ENCODE assay signal across 25 cellular contexts in the genomic region with DNA sequence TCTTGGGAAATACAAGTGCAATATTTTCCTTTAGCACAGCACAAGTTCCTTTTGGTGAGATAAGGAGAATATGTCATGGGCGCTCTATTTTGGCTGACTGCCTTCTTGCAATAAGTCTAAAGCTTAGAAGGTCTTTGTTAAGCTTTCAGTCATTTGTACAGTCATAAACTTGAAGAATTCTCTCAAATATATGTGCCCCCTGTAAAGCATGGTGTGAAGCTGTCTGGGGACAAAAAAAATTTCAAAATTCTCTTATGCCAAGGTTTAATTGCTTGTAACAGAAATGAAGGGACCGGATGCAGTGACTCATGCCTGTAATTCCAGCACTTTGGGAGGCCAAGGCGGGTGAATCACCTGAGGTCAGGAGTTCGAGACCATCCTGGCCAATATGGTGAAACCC. TPM values are rescaled to one million over a fixed set of nuclear protein-coding genes. Genes with fewer than 3 reads are reported as not detected.
DNase-seq lines count a peak whose midpoint lies in the region; ATAC-seq, FAIRE-seq and TF ChIP-seq lines count a peak whose summit lies in the region.
"Had no signal": no experiment of that assay in that cellular context is flagged by ENCODE, and none has a peak within 500 bp of the region (broad histone marks: within the 10 kb centered on the region; RNA-seq: fewer than 3 reads in every experiment).

No MANE protein-coding gene starts in this region.

- no peak for TF ChIP-seq RAD21 in SK-N-SH (IDR thresholded peaks at IDR 0.05; ENCODE audit: low read length)

- no peak for TF ChIP-seq CTCF in SK-N-SH (IDR thresholded peaks at IDR 0.05)
- TF ChIP-seq CTCF in WERI-Rb-1 (IDR thresholded peaks at IDR 0.05; ENCODE audit: low read depth, low read length): no peak

- H3K4me1 ChIP-seq in SK-N-SH (ENCODE audit: control insufficient read depth in 1 of 2, insufficient read depth in 2 of 2, low read depth in 1 of 2, low read length in 1 of 2): no peaks in the 10 kb centered on the region; a peak in 1 of 4 replicates
- H3K4me1 ChIP-seq: lower lobe of right lung, sigmoid colon had no signal

- H3K36me3 ChIP-seq in SK-N-SH (replicated peaks in 1 of 2; ENCODE audit: control insufficient read depth in 1 of 2, insufficient read depth in 2 of 2, low read length in 1 of 2): no peaks in the 10 kb centered on the region
- no peaks in the 10 kb centered on the region for H3K36me3 ChIP-seq in WERI-Rb-1
- H3K36me3 ChIP-seq: BLaER1 treated with 17β-estradiol and CSF1 and Interleukin-3, amounts not matched to agents 10 nM and 100 nM; lower lobe of right lung; sigmoid colon had no signal

- ATAC-seq in SK-N-SH treated with all-trans-retinoic acid at 6 μM for 48 hours: no peak
- ATAC-seq in GM19324 (IDR thresholded peaks at IDR 0.05; ENCODE audit: low FRiP score, unreplicated experiment): no peak
- ATAC-seq: activated CD8-positive, alpha-beta T cell treated with anti-CD3 and anti-CD28 coated beads for 36 hours; activated naive CD8-positive, alpha-beta T cell treated with anti-CD3 and anti-CD28 coated beads, Interleukin-2, amount 50 U/mL, for 24 hours; lower lobe of right lung; mucosa of descending colon had no signal

- H4K20me1 ChIP-seq in SK-N-SH (ENCODE audit: insufficient read depth): no peaks in the 10 kb centered on the region
- H4K20me1 ChIP-seq: BLaER1 treated with 17β-estradiol and CSF1 and Interleukin-3, amounts not matched to agents 10 nM and 100 nM had no signal

- H3K9ac ChIP-seq in SK-N-SH: no peak overlapping the region
- H3K9ac ChIP-seq: BLaER1 treated with 17β-estradiol and CSF1 and Interleukin-3, amounts not matched to agents 10 nM and 100 nM had no signal

- H3F3A ChIP-seq in SK-N-SH (replicated peaks; ENCODE audit: insufficient read depth): peaks cover 7% of the 10 kb centered on the region

- no peaks in the 10 kb centered on the region for H3K27me3 ChIP-seq in SK-N-SH (ENCODE audit: insufficient read depth)
- no peaks in the 10 kb centered on the region for H3K27me3 ChIP-seq in WERI-Rb-1 (ENCODE audit: insufficient read depth, low read depth, severe bottlenecking)
- H3K27me3 ChIP-seq: BLaER1 treated with 17β-estradiol and CSF1 and Interleukin-3, amounts not matched to agents 10 nM and 100 nM; sigmoid colon had no signal

- DNase-seq in SK-N-SH (no peak), RCC 7860 (ENCODE audit: low spot score) (peak; percentile 51), dermis blood vessel endothelial cell (peak; percentile 23), WERI-Rb-1 (no peak), substantia nigra (lab: John Stamatoyannopoulos, UW) (no peak), DMS 273 treated with DMSO at 0.1 percent for 48 hours (lab: John Stamatoyannopoulos, UW) (no peak)
- DNase-seq: 8988T; activated CD8-positive, alpha-beta T cell treated with anti-CD3 and anti-CD28 coated beads for 36 hours; activated effector memory CD4-positive, alpha-beta T cell treated with anti-CD3 and anti-CD28 coated beads, Interleukin-2, amount 50 U/mL, for 16 hours; activated naive CD8-positive, alpha-beta T cell treated with anti-CD3 and anti-CD28 coated beads, Interleukin-2, amount 50 U/mL, for 24 hours; activated T-cell treated with anti-CD3 and anti-CD28 coated beads for 4 hours; hypothalamus; islet precursor cell; lower lobe of right lung; mucosa of descending colon; NCI-H1417 treated with DMSO at 0.1 percent for 48 hours; NCI-H524 treated with DMSO at 0.1 percent for 48 hours; sigmoid colon; stimulated activated CD8-positive, alpha-beta memory T cell treated with anti-CD3 and anti-CD28 coated beads, Interleukin-4, amount 100 ng/mL, for 48 hours had no signal

- no peak overlapping the region for H2AFZ ChIP-seq in SK-N-SH (ENCODE audit: low read depth)

- no peak overlapping the region for H3K4me2 ChIP-seq in SK-N-SH
- H3K4me2 ChIP-seq: BLaER1 treated with 17β-estradiol and CSF1 and Interleukin-3, amounts not matched to agents 10 nM and 100 nM had no signal

- no peak for FAIRE-seq in RCC 7860 (lab: Jason Lieb, UNC)
- FAIRE-seq: bronchial epithelial cell, frontal cortex, GM18507 had no signal

- no peaks in the 10 kb centered on the region for H3K79me2 ChIP-seq in SK-N-SH (ENCODE audit: insufficient read depth)

- no peaks in the 10 kb centered on the region for H3K9me3 ChIP-seq in SK-N-SH
- no peaks in the 10 kb centered on the region for H3K9me3 ChIP-seq in WERI-Rb-1 (ENCODE audit: severe bottlenecking)
- H3K9me3 ChIP-seq: BLaER1 treated with 17β-estradiol and CSF1 and Interleukin-3, amounts not matched to agents 10 nM and 100 nM; lower lobe of right lung; mucosa of descending colon; sigmoid colon had no signal

- 67% methylated on average over 4 of the region's 4 CpGs for WGBS in SK-N-SH (ENCODE audit: low lambda C conversion rate)

- H3K27ac ChIP-seq in SK-N-SH (ENCODE audit: low read depth in 2 of 2, low read length in 1 of 2) (peak overlapping the region in 1 of 2 experiments; percentile 16; a peak in 1 of 4 replicates), WERI-Rb-1 (no peak overlapping the region), substantia nigra (ENCODE audit: low read depth, low read length, poor library complexity, severe bottlenecking) (no peak overlapping the region)
- H3K27ac ChIP-seq: BLaER1 treated with 17β-estradiol and CSF1 and Interleukin-3, amounts not matched to agents 10 nM and 100 nM; lower lobe of right lung; sigmoid colon had no signal

- peak in 1 of 2 experiments; percentile 34; a peak in 1 of 4 replicates for TF ChIP-seq EP300 in SK-N-SH (IDR thresholded peaks at IDR 0.05; ENCODE audit: borderline replicate concordance in 1 of 2, low read depth in 1 of 2, low read length in 1 of 2)

- no peak overlapping the region for H3K4me3 ChIP-seq in SK-N-SH (ENCODE audit: low read depth in 2 of 2, low read length in 1 of 2)
- no peak overlapping the region for H3K4me3 ChIP-seq in WERI-Rb-1 (ENCODE audit: low read depth, low read length)
- H3K4me3 ChIP-seq: BLaER1 treated with 17β-estradiol and CSF1 and Interleukin-3, amounts not matched to agents 10 nM and 100 nM; lower lobe of right lung; mucosa of descending colon; sigmoid colon had no signal

- POLR2A ChIA-PET in SK-N-SH (lab: Yijun Ruan, JAX): no interaction called here

- no peaks in the 10 kb centered on the region for H3K9me2 ChIP-seq in SK-N-SH

- CTCF ChIA-PET in SK-N-SH (lab: Yijun Ruan, JAX): no interaction called here

TF ChIP-seq in SK-N-SH, 30 proteins besides CTCF, POLR2A, EP300 and RAD21 (continues in another document):
- TF ChIP-seq RFX5 (IDR thresholded peaks at IDR 0.05; ENCODE audit: low read length) (no peak), FOSL2 (IDR thresholded peaks at IDR 0.05; ENCODE audit: borderline replicate concordance, low read depth) (peak; percentile 49), RXRA (IDR thresholded peaks at IDR 0.05; ENCODE audit: borderline replicate concordance, low read depth) (peak; percentile 73; the same call in 1 of the 2 replicates), FOXM1 (IDR thresholded peaks at IDR 0.05; ENCODE audit: low read depth) (no peak), MXI1 (IDR thresholded peaks at IDR 0.05; ENCODE audit: low read depth, low read length) (no peak), TCF12 (IDR thresholded peaks at IDR 0.05) (no peak), IRF3 (IDR thresholded peaks at IDR 0.05; ENCODE audit: low read depth, low read length) (no peak), TAF1 (IDR thresholded peaks at IDR 0.05; ENCODE audit: borderline replicate concordance, low read depth, low read length) (no peak)

TF ChIP-seq in SK-N-SH treated with all-trans-retinoic acid at 6 μM for 48 hours, 23 proteins besides CTCF, POLR2A, EP300 and RAD21 (continues in another document):
- no peak for TF ChIP-seq PPARA (CRISPR knock-in tag; IDR thresholded peaks at IDR 0.05; ENCODE audit: borderline replicate concordance)
- no peak for TF ChIP-seq ZNF565 (CRISPR knock-in tag; conservative IDR thresholded peaks at IDR 0.05; ENCODE audit: low read depth)
- no peak for TF ChIP-seq PATZ1 (CRISPR knock-in tag; IDR thresholded peaks at IDR 0.05; ENCODE audit: borderline replicate concordance)
- no peak for TF ChIP-seq ISL1 (CRISPR knock-in tag; IDR thresholded peaks at IDR 0.05)
- TF ChIP-seq, protein P1, sequence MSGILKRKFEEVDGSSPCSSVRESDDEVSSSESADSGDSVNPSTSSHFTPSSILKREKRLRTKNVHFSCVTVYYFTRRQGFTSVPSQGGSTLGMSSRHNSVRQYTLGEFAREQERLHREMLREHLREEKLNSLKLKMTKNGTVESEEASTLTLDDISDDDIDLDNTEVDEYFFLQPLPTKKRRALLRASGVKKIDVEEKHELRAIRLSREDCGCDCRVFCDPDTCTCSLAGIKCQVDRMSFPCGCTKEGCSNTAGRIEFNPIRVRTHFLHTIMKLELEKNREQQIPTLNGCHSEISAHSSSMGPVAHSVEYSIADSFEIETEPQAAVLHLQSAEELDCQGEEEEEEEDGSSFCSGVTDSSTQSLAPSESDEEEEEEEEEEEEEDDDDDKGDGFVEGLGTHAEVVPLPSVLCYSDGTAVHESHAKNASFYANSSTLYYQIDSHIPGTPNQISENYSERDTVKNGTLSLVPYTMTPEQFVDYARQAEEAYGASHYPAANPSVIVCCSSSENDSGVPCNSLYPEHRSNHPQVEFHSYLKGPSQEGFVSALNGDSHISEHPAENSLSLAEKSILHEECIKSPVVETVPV (CRISPR knock-in tag; IDR thresholded peaks at IDR 0.05): no peak
- TF ChIP-seq CSDC2 (CRISPR knock-in tag; IDR thresholded peaks at IDR 0.05): no peak
- no peak for TF ChIP-seq RARB (CRISPR knock-in tag; IDR thresholded peaks at IDR 0.05)
- no peak for TF ChIP-seq SNAI2 (CRISPR knock-in tag; IDR thresholded peaks at IDR 0.05)
- TF ChIP-seq ZNF8 (CRISPR knock-in tag; IDR thresholded peaks at IDR 0.05): no peak

RNA-seq across cellular contexts. Expression of gene ARID3B, which starts 21.7 kb away (rescaled TPM):
- 3.0 and 3.7 TPM in 2 replicates for polyA plus RNA-seq in SK-N-SH (2012; rRNA removed)
- 1.1 and 1.5 TPM in 2 replicates for polyA plus RNA-seq in SK-N-SH (2012; cell fraction: cytosol; rRNA removed)
- 15.7 and 17.1 TPM in 2 replicates for polyA plus RNA-seq in SK-N-SH (2012; cell fraction: nucleus; rRNA removed)
- total RNA-seq in dermis blood vessel endothelial cell: 4.6 and 6.1 TPM in 2 replicates

RNA-seq across cellular contexts. Expression of gene UBL7, which starts 58.4 kb away (rescaled TPM):
- 81.1 and 89.7 TPM in 2 replicates for polyA plus RNA-seq in SK-N-SH (2012; rRNA removed)
- polyA plus RNA-seq in SK-N-SH (2012; cell fraction: cytosol; rRNA removed): 60.5 and 70.6 TPM in 2 replicates
- polyA plus RNA-seq in SK-N-SH (2012; cell fraction: nucleus; rRNA removed): 33.2 and 36.5 TPM in 2 replicates
- total RNA-seq in dermis blood vessel endothelial cell: 36.4 and 43.1 TPM in 2 replicates

Comparison
In these comparisons a context has a peak if more than half of its experiments do, and no peak if none do; other contexts are left out.
1. DNase-seq: peak in RCC 7860 (single experiment) and dermis blood vessel endothelial cell (single experiment); none in SK-N-SH (single experiment), WERI-Rb-1 (single experiment), substantia nigra (0 of 49) and DMS 273 treated with DMSO at 0.1 percent for 48 hours (single experiment).